ENCODE assay signal across 2 cellular contexts in the genomic region with DNA sequence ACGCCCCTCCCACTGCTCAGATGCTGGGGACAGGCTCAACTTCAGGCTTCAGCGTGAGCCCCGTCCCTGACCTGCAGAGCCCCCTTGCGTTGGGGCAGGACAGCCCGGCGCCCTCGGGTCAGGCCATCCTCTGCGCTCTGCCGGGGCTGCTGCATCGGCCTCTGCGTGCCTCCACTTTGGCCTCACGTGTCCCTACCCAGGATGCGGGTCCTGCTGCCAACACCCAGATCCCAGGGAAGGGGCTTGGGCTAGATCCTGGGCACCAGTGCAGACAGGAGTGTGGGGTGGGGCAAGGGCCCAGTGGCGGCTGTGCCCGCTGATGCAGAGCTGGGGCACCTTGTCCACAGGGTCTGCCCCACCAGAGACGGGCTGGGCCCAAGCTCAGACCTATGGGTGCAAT.
TF ChIP-seq lines count a peak whose summit lies in the region.

No MANE protein-coding gene starts in this region.

TF ChIP-seq in HEK293, 187 proteins besides CTCF, POLR2A, EP300 and RAD21:
- no peak for TF ChIP-seq SP2 (tag by site-specific recombination; IDR thresholded peaks at IDR 0.05)
- no peak for TF ChIP-seq ZNF548 (tag by site-specific recombination; IDR thresholded peaks at IDR 0.05)
- no peak for TF ChIP-seq ZNF121 (tag by site-specific recombination; IDR thresholded peaks at IDR 0.05)
- TF ChIP-seq ZBTB48 (tag by site-specific recombination; IDR thresholded peaks at IDR 0.05), result no peak
- TF ChIP-seq, protein P1, sequence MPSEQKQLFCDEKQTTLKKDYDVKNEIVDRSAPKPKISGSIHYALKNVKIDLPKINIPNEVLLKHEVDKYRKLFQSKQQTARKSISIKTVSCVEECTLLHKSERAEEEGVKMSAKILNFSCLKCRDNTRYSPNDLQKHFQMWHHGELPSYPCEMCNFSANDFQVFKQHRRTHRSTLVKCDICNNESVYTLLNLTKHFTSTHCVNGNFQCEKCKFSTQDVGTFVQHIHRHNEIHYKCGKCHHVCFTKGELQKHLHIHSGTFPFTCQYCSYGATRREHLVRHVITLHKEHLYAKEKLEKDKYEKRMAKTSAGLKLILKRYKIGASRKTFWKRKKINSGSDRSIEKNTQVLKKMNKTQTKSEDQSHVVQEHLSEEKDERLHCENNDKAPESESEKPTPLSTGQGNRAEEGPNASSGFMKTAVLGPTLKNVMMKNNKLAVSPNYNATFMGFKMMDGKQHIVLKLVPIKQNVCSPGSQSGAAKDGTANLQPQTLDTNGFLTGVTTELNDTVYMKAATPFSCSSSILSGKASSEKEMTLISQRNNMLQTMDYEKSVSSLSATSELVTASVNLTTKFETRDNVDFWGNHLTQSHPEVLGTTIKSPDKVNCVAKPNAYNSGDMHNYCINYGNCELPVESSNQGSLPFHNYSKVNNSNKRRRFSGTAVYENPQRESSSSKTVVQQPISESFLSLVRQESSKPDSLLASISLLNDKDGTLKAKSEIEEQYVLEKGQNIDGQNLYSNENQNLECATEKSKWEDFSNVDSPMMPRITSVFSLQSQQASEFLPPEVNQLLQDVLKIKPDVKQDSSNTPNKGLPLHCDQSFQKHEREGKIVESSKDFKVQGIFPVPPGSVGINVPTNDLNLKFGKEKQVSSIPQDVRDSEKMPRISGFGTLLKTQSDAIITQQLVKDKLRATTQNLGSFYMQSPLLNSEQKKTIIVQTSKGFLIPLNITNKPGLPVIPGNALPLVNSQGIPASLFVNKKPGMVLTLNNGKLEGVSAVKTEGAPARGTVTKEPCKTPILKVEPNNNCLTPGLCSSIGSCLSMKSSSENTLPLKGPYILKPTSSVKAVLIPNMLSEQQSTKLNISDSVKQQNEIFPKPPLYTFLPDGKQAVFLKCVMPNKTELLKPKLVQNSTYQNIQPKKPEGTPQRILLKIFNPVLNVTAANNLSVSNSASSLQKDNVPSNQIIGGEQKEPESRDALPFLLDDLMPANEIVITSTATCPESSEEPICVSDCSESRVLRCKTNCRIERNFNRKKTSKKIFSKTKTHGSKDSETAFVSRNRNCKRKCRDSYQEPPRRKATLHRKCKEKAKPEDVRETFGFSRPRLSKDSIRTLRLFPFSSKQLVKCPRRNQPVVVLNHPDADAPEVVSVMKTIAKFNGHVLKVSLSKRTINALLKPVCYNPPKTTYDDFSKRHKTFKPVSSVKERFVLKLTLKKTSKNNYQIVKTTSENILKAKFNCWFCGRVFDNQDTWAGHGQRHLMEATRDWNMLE (tag by site-specific recombination; conservative IDR thresholded peaks at IDR 0.05; ENCODE audit: low read depth), result no peak

TF ChIP-seq in K562, 482 proteins besides CTCF, POLR2A, EP300 and RAD21:
- TF ChIP-seq POLR2G (IDR thresholded peaks at IDR 0.05; ENCODE audit: low read depth, low read length) (peak; percentile 26; the same call in 1 of the 2 replicates), ZBTB17 (CRISPR knock-in tag; IDR thresholded peaks at IDR 0.05) (no peak)
